17 cellular contexts compared by ENCODE assay signal in genomic region chr7:119964640-119965542, GRCh38.
DNase-seq lines count a peak whose midpoint lies in the region; ATAC-seq and TF ChIP-seq lines count a peak whose summit lies in the region.
"Had no signal": no experiment of that assay in that cellular context is flagged by ENCODE, and none has a peak within 500 bp of the region (broad histone marks: within the 10 kb centered on the region; RNA-seq: fewer than 3 reads in every experiment).

No MANE protein-coding gene starts in this region.

- ATAC-seq in HG02970 (IDR thresholded peaks at IDR 0.05; ENCODE audit: low FRiP score, unreplicated experiment) (no peak), HG02642 (IDR thresholded peaks at IDR 0.05; ENCODE audit: poor library complexity, unreplicated experiment) (no peak), HG02623 (IDR thresholded peaks at IDR 0.05; ENCODE audit: unreplicated experiment) (no peak)

- H3K4ac ChIP-seq in neuronal stem cell (ENCODE audit: low read length), result no peak overlapping the region

- CTCF ChIA-PET in PC-9 (lab: Charles Lee), result no interaction called here

- H3K9me3 ChIP-seq in GM23248 (ENCODE audit: low read depth) (no peaks in the 10 kb centered on the region), PC-9 (ENCODE audit: insufficient read depth, low read depth) (no peaks in the 10 kb centered on the region), neuronal stem cell (replicated peaks in 1 of 2; ENCODE audit: control insufficient read depth in 2 of 2, insufficient read depth in 1 of 2, low read depth in 1 of 2, low read length in 2 of 2) (no peaks in the 10 kb centered on the region)
- H3K9me3 ChIP-seq: BLaER1, neutrophil, upper lobe of left lung had no signal

- H3K4me2 ChIP-seq in GM23248 (ENCODE audit: unreplicated experiment), result no peak overlapping the region
- no peak overlapping the region for H3K4me2 ChIP-seq in PC-9
- H3K4me2 ChIP-seq in neuronal stem cell (ENCODE audit: insufficient read depth, low read length, poor library complexity, severe bottlenecking), result no peak overlapping the region
- H3K4me2 ChIP-seq: BLaER1 had no signal

- POLR2A ChIA-PET in PC-9 (lab: Charles Lee; ENCODE audit: unreplicated experiment), result no interaction called here

- in situ Hi-C loops in GM23248 (cut with MboI), result no loop called here

- no peak overlapping the region for H4K91ac ChIP-seq in neuronal stem cell (ENCODE audit: low read depth, low read length, poor library complexity)

- H3K27ac ChIP-seq in GM23248, result 0 out of 2 replicates have a peak overlapping the region, but pooled peaks have one; percentile 14
- H3K27ac ChIP-seq in PC-9, result no peak overlapping the region
- no peak overlapping the region for H3K27ac ChIP-seq in neuronal stem cell (replicated peaks; ENCODE audit: low read length)
- H3K27ac ChIP-seq: BLaER1, neutrophil, upper lobe of left lung had no signal

- no peaks in the 10 kb centered on the region for H3K79me1 ChIP-seq in neuronal stem cell (ENCODE audit: low read depth, low read length)

- intact Hi-C loops in PC-9 (cut with micrococcal nuclease; ENCODE audit: unreplicated experiment), result no loop called here

- no peak overlapping the region for H3K18ac ChIP-seq in neuronal stem cell (ENCODE audit: low read length)

- no peaks in the 10 kb centered on the region for H3K36me3 ChIP-seq in GM23248 (ENCODE audit: low read depth)
- H3K36me3 ChIP-seq in PC-9 (ENCODE audit: low read depth), result no peaks in the 10 kb centered on the region
- H3K36me3 ChIP-seq in neuronal stem cell (replicated peaks in 1 of 2; ENCODE audit: control insufficient read depth in 2 of 2, insufficient read depth in 2 of 2, low read length in 2 of 2), result no peaks in the 10 kb centered on the region
- H3K36me3 ChIP-seq: BLaER1, neutrophil, upper lobe of left lung had no signal

- BruUV-seq in PC-9 (replicated peaks; lab: Mats Ljungman, UMichigan), result no TSS peak

- H3K23ac ChIP-seq in neuronal stem cell (ENCODE audit: low read depth, low read length, poor library complexity), result no peak overlapping the region

- H3K4me1 ChIP-seq in GM23248 (ENCODE audit: insufficient read depth) (peaks cover 38% of the 10 kb centered on the region), PC-9 (replicated peaks; ENCODE audit: insufficient read depth) (no peaks in the 10 kb centered on the region), neuronal stem cell (ENCODE audit: control insufficient read depth in 2 of 2, insufficient read depth in 1 of 2, low read depth in 1 of 2, low read length in 2 of 2) (peaks cover 0 to 9% of the 10 kb centered on the region in 2 donors)
- H3K4me1 ChIP-seq: BLaER1, upper lobe of left lung had no signal

- TF ChIP-seq CTCF in PC-9 (conservative IDR thresholded peaks at IDR 0.05), result no peak
- TF ChIP-seq CTCF in epithelial cell of esophagus (IDR thresholded peaks at IDR 0.05; ENCODE audit: insufficient read depth, low read depth, low read length, missing control alignments), result no peak

- H2BK12ac ChIP-seq in neuronal stem cell (ENCODE audit: low read length), result no peak overlapping the region

- H3K79me2 ChIP-seq in GM23248 (ENCODE audit: insufficient read depth) (no peaks in the 10 kb centered on the region), PC-9 (ENCODE audit: low read depth) (no peaks in the 10 kb centered on the region)

- DNase-seq in GM23248 (peak; percentile 14), PC-9 (no peak), epithelial cell of esophagus (ENCODE audit: low read depth) (peak; percentile 11), neuronal stem cell (ENCODE audit: low spot score) (no peak)
- DNase-seq in effector CD4-positive, alpha-beta T cell, result no peak
- DNase-seq: activated CD4-positive, alpha-beta memory T cell treated with anti-CD3 and anti-CD28 coated beads, Interleukin-2, amount 10 ng/mL, durations not matched to agents 7 days and 5 days; amygdala; GOT3; NCI-H2227 treated with DMSO at 0.1 percent for 48 hours; stimulated activated naive CD4-positive, alpha-beta T cell treated with Interleukin-2 at 50 U/mL for 16 hours; upper lobe of left lung had no signal

- no peak overlapping the region for H2AK5ac ChIP-seq in neuronal stem cell (ENCODE audit: low read depth, low read length)

- H3F3A ChIP-seq in GM23248 (ENCODE audit: insufficient read depth) (peaks cover 25% of the 10 kb centered on the region), PC-9 (ENCODE audit: insufficient read depth, low read depth) (no peaks in the 10 kb centered on the region)

- H2BK15ac ChIP-seq in neuronal stem cell (ENCODE audit: low read length), result no peak overlapping the region

- no peak overlapping the region for H4K8ac ChIP-seq in neuronal stem cell (ENCODE audit: low read depth, low read length)

- no peak overlapping the region for H3K14ac ChIP-seq in neuronal stem cell (ENCODE audit: low read length)

- H2AFZ ChIP-seq in GM23248 (peak overlapping the region; percentile 32; the same call in 1 of the 2 replicates), PC-9 (peak overlapping the region; percentile 6; the same call in 1 of the 2 replicates), neuronal stem cell (ENCODE audit: low read length) (peak overlapping the region; percentile 69)

- no peak overlapping the region for H2BK5ac ChIP-seq in neuronal stem cell (ENCODE audit: low read length)

- no peak overlapping the region for H3K9ac ChIP-seq in GM23248
- no peak overlapping the region for H3K9ac ChIP-seq in neuronal stem cell (ENCODE audit: low read depth, low read length, poor library complexity)
- H3K9ac ChIP-seq: BLaER1 had no signal

- no peak overlapping the region for H2BK120ac ChIP-seq in neuronal stem cell (ENCODE audit: low read depth, low read length)

- H3K9me2 ChIP-seq in GM23248 (ENCODE audit: insufficient read depth), result no peaks in the 10 kb centered on the region; the same call in 1 of the 2 replicates
- no peaks in the 10 kb centered on the region for H3K9me2 ChIP-seq in PC-9 (ENCODE audit: insufficient read depth)

- H3K27me3 ChIP-seq in GM23248 (replicated peaks; ENCODE audit: insufficient read depth), result no peaks in the 10 kb centered on the region
- no peaks in the 10 kb centered on the region for H3K27me3 ChIP-seq in PC-9 (ENCODE audit: insufficient read depth, low read depth)
- no peaks in the 10 kb centered on the region for H3K27me3 ChIP-seq in neuronal stem cell (ENCODE audit: control insufficient read depth in 3 of 3, insufficient read depth in 3 of 3, low read depth in 1 of 3, low read length in 3 of 3)
- H3K27me3 ChIP-seq: BLaER1, neutrophil, upper lobe of left lung had no signal

- H3K4me3 ChIP-seq in GM23248, result no peak overlapping the region
- H3K4me3 ChIP-seq in PC-9, result no peak overlapping the region
- H3K4me3 ChIP-seq in epithelial cell of esophagus (ENCODE audit: low read length), result no peak overlapping the region
- no peak overlapping the region for H3K4me3 ChIP-seq in neuronal stem cell (ENCODE audit: low read length in 2 of 2)
- H3K4me3 ChIP-seq: BLaER1, lung, upper lobe of left lung had no signal

- WGBS in GM23248 (ENCODE audit: low coverage in 1 of 2, low lambda C conversion rate in 2 of 2, missing lambda C conversion rate in 2 of 2), 2 experiments, result 0 to 10% methylated on average over 1 of the region's 1 CpG
- no CpG with 5 or more reads among the region's 1 CpG for WGBS in neuronal stem cell (ENCODE audit: extremely low coverage in 2 of 2, insufficient read length in 2 of 2, insufficient replicate concordance in 1 of 2), 2 donors

- H4K20me1 ChIP-seq in GM23248 (ENCODE audit: insufficient read depth) (no peaks in the 10 kb centered on the region), PC-9 (ENCODE audit: insufficient read depth) (no peaks in the 10 kb centered on the region)
- H4K20me1 ChIP-seq: BLaER1 had no signal

Comparison
In these comparisons a context has a peak if more than half of its experiments do, and no peak if none do; other contexts are left out.
1. DNase-seq: peak in GM23248 (single experiment) and epithelial cell of esophagus (single experiment); none in PC-9 (0 of 2), neuronal stem cell (single experiment) and effector CD4-positive, alpha-beta T cell (single experiment).
2. H2AFZ ChIP-seq: peak in every context shown above with its lines; median percentile 69 in neuronal stem cell; 32 in GM23248; 6 in PC-9.